ENCODE assay signal across 23 cellular contexts in the genomic region with DNA sequence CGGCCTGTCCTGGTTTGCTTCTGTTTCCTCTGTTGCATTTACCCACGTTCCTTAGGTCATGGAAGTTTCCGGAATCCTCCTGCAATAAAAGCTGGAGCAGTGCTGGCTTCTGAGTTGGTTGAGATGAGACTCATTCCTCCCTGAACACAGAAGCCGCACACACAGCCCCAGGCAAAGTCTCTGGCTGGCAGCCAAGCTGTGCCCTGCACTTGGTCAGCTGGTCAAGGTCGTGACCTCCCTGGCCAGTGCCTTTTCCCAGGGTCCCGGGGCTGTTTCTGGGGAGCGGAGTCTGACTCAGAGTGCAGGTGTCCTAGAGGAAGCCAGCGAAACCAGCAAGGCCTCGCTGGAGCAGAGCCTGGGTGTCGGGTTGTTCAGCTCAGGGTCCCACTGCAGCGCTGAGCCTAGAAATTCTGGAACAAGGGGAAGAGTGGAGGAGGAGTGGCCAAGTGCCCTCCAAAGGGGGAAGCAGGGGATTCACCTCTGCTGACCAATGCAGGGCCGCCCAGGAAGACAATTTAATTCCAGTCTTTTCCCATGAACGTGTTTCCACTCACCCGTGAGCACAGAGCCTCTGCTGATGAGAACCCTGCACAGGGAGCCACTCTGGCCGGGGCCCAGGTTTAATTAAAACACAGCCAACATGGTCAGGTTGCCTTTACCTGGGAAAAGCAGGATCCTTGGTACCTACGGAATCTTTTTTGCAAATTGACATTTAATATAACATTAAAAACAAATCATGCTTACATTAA.
DNase-seq lines count a peak whose midpoint lies in the region; ATAC-seq and TF ChIP-seq lines count a peak whose summit lies in the region.
"Had no signal": no experiment of that assay in that cellular context is flagged by ENCODE, and none has a peak within 500 bp of the region (broad histone marks: within the 10 kb centered on the region; RNA-seq: fewer than 3 reads in every experiment).

No MANE protein-coding gene starts in this region.

- no peaks in the 10 kb centered on the region for H3K36me3 Mint-ChIP-seq in neural crest cell (ENCODE audit: low read depth)
- no peaks in the 10 kb centered on the region for H3K36me3 Mint-ChIP-seq in activated T-helper 2 cell treated with anti-CD3 and anti-CD28 coated beads, Interferon-gamma antibody, Interleukin-2, Interleukin-4, amounts not matched to agents 10 μg/mL and 5 μg/mL and 100 μg/mL, durations not matched to agents 14 hours and 24 hours and 36 hours (ENCODE audit: low read depth)
- H3K36me3 Mint-ChIP-seq: activated naive CD8-positive, alpha-beta T cell treated with anti-CD3 and anti-CD28 coated beads for 36 hours; CD4-positive, alpha-beta memory T cell; natural killer cell treated with Interleukin-12 subunit alpha and Interleukin-12 subunit beta and Interleukin-15 and Interleukin-18, amount 100 ng/mL, for 72 hours had no signal

- H3K27ac Mint-ChIP-seq in neural crest cell (ENCODE audit: unreplicated experiment), result peak overlapping the region; percentile 57
- H3K27ac Mint-ChIP-seq in activated T-helper 2 cell treated with anti-CD3 and anti-CD28 coated beads, Interferon-gamma antibody, Interleukin-2, Interleukin-4, amounts not matched to agents 10 μg/mL and 5 μg/mL and 100 μg/mL, durations not matched to agents 14 hours and 24 hours and 36 hours, result no peak overlapping the region
- H3K27ac Mint-ChIP-seq: activated CD4-positive, alpha-beta memory T cell treated with anti-CD3 and anti-CD28 coated beads, Interleukin-2, amount 10 ng/mL, durations not matched to agents 7 days and 5 days; activated naive CD8-positive, alpha-beta T cell treated with anti-CD3 and anti-CD28 coated beads for 36 hours; activated T-cell treated with anti-CD3 and anti-CD28 coated beads, Interleukin-2, amount 50 U/mL, for 72 hours; CD4-positive, alpha-beta memory T cell; natural killer cell treated with Interleukin-12 subunit alpha and Interleukin-12 subunit beta and Interleukin-15 and Interleukin-18, amount 100 ng/mL, for 72 hours had no signal

- ATAC-seq in GM18909 (IDR thresholded peaks at IDR 0.05; ENCODE audit: poor library complexity, unreplicated experiment) (no peak), HG03571 (IDR thresholded peaks at IDR 0.05; ENCODE audit: unreplicated experiment) (no peak)
- ATAC-seq: activated T-cell treated with anti-CD3 and anti-CD28 coated beads, Interleukin-2, amount 50 U/mL, for 72 hours; psoas muscle had no signal

- no peak overlapping the region for H3K4me3 Mint-ChIP-seq in neural crest cell
- H3K4me3 Mint-ChIP-seq in activated T-helper 2 cell treated with anti-CD3 and anti-CD28 coated beads, Interferon-gamma antibody, Interleukin-2, Interleukin-4, amounts not matched to agents 10 μg/mL and 5 μg/mL and 100 μg/mL, durations not matched to agents 14 hours and 24 hours and 36 hours (ENCODE audit: low read depth), result no peak overlapping the region
- H3K4me3 Mint-ChIP-seq: activated CD4-positive, alpha-beta memory T cell treated with anti-CD3 and anti-CD28 coated beads, Interleukin-2, amount 10 ng/mL, durations not matched to agents 7 days and 5 days; activated naive CD8-positive, alpha-beta T cell treated with anti-CD3 and anti-CD28 coated beads for 36 hours; activated T-cell treated with anti-CD3 and anti-CD28 coated beads, Interleukin-2, amount 50 U/mL, for 72 hours; CD4-positive, alpha-beta memory T cell; natural killer cell treated with Interleukin-12 subunit alpha and Interleukin-12 subunit beta and Interleukin-15 and Interleukin-18, amount 100 ng/mL, for 72 hours had no signal

- no peaks in the 10 kb centered on the region for H3K9me3 Mint-ChIP-seq in neural crest cell
- no peaks in the 10 kb centered on the region for H3K9me3 Mint-ChIP-seq in activated T-helper 2 cell treated with anti-CD3 and anti-CD28 coated beads, Interferon-gamma antibody, Interleukin-2, Interleukin-4, amounts not matched to agents 10 μg/mL and 5 μg/mL and 100 μg/mL, durations not matched to agents 14 hours and 24 hours and 36 hours
- H3K9me3 Mint-ChIP-seq: activated CD4-positive, alpha-beta memory T cell treated with anti-CD3 and anti-CD28 coated beads, Interleukin-2, amount 10 ng/mL, durations not matched to agents 7 days and 5 days; activated naive CD8-positive, alpha-beta T cell treated with anti-CD3 and anti-CD28 coated beads for 36 hours; activated T-cell treated with anti-CD3 and anti-CD28 coated beads, Interleukin-2, amount 50 U/mL, for 72 hours; natural killer cell treated with Interleukin-12 subunit alpha and Interleukin-12 subunit beta and Interleukin-15 and Interleukin-18, amount 100 ng/mL, for 72 hours had no signal

- intact Hi-C loops in activated T-helper 2 cell treated with anti-CD3 and anti-CD28 coated beads, Interferon-gamma antibody, Interleukin-2, Interleukin-4, amounts not matched to agents 10 μg/mL and 5 μg/mL and 100 μg/mL, durations not matched to agents 14 hours and 24 hours and 36 hours (cut with micrococcal nuclease), result no loop called here

- no peak overlapping the region for H3K4me3 ChIP-seq in LNCaP clone FGC (ENCODE audit: low read depth, low read length)
- H3K4me3 ChIP-seq in epithelial cell of proximal tubule (ENCODE audit: low read depth, low read length), result no peak overlapping the region
- H3K4me3 ChIP-seq: psoas muscle, suprapubic skin had no signal

- TF ChIP-seq CTCF in LNCaP clone FGC (IDR thresholded peaks at IDR 0.05; ENCODE audit: control insufficient read depth, extremely low read depth, insufficient read depth) (no peak), epithelial cell of proximal tubule (conservative IDR thresholded peaks at IDR 0.05; ENCODE audit: low read depth, low read length) (no peak), neural crest cell (conservative IDR thresholded peaks at IDR 0.05) (no peak)

- peaks cover 14% of the 10 kb centered on the region for H3K27me3 Mint-ChIP-seq in neural crest cell (ENCODE audit: low read depth)
- H3K27me3 Mint-ChIP-seq in activated T-helper 2 cell treated with anti-CD3 and anti-CD28 coated beads, Interferon-gamma antibody, Interleukin-2, Interleukin-4, amounts not matched to agents 10 μg/mL and 5 μg/mL and 100 μg/mL, durations not matched to agents 14 hours and 24 hours and 36 hours (ENCODE audit: low read depth), result peaks cover 4% of the 10 kb centered on the region

- peaks cover 25% of the 10 kb centered on the region for H3K4me1 Mint-ChIP-seq in neural crest cell
- no peaks in the 10 kb centered on the region for H3K4me1 Mint-ChIP-seq in activated T-helper 2 cell treated with anti-CD3 and anti-CD28 coated beads, Interferon-gamma antibody, Interleukin-2, Interleukin-4, amounts not matched to agents 10 μg/mL and 5 μg/mL and 100 μg/mL, durations not matched to agents 14 hours and 24 hours and 36 hours (ENCODE audit: low read depth)
- H3K4me1 Mint-ChIP-seq: activated CD4-positive, alpha-beta memory T cell treated with anti-CD3 and anti-CD28 coated beads, Interleukin-2, amount 10 ng/mL, durations not matched to agents 7 days and 5 days had no signal

- peak; percentile 16 for DNase-seq in Daoy (ENCODE audit: low read depth)
- peak; percentile 8 for DNase-seq in LNCaP clone FGC (ENCODE audit: low read depth)
- peak; percentile 16 for DNase-seq in epithelial cell of proximal tubule (ENCODE audit: low read depth)
- DNase-seq in neural crest cell (ENCODE audit: low read depth, low spot score), result peak; percentile 47
- no peak for DNase-seq in NCI-H69 (lab: John Stamatoyannopoulos, UW)
- DNase-seq in activated T-helper 2 cell treated with anti-CD3 and anti-CD28 coated beads, Interferon-gamma antibody, Interleukin-2, Interleukin-4, amounts not matched to agents 10 μg/mL and 5 μg/mL and 100 μg/mL, durations not matched to agents 14 hours and 24 hours and 36 hours (ENCODE audit: low spot score), result no peak
- DNase-seq: activated CD4-positive, alpha-beta memory T cell treated with anti-CD3 and anti-CD28 coated beads, Interleukin-2, amount 10 ng/mL, durations not matched to agents 7 days and 5 days; activated naive CD8-positive, alpha-beta T cell treated with anti-CD3 and anti-CD28 coated beads for 36 hours; activated T-cell treated with anti-CD3 and anti-CD28 coated beads, Interleukin-2, amount 50 U/mL, for 72 hours; CD4-positive, alpha-beta memory T cell; cortex of kidney; DMS53; KG1; NCI-H1048; NCI-H2081 treated with DMSO at 0.1 percent for 48 hours; NCI-H510A; psoas muscle; SHP77 treated with DMSO at 0.1 percent for 48 hours; stimulated activated CD4-positive, alpha-beta T cell treated with anti-CD3 and anti-CD28 coated beads, Interleukin-12 subunit alpha, Interleukin-12 subunit beta, amount 100 ng/mL, for 4 hours had no signal

Comparison
In these comparisons a context has a peak if more than half of its experiments do, and no peak if none do; other contexts are left out.
1. DNase-seq: peak in Daoy (single experiment), LNCaP clone FGC (single experiment), epithelial cell of proximal tubule (single experiment) and neural crest cell (single experiment); none in NCI-H69 (single experiment) and activated T-helper 2 cell treated with anti-CD3 and anti-CD28 coated beads, Interferon-gamma antibody, Interleukin-2, Interleukin-4, amounts not matched to agents 10 μg/mL and 5 μg/mL and 100 μg/mL, durations not matched to agents 14 hours and 24 hours and 36 hours (single experiment).